Comparison of ENCODE assay signal across 8 cellular contexts in the genomic region with DNA sequence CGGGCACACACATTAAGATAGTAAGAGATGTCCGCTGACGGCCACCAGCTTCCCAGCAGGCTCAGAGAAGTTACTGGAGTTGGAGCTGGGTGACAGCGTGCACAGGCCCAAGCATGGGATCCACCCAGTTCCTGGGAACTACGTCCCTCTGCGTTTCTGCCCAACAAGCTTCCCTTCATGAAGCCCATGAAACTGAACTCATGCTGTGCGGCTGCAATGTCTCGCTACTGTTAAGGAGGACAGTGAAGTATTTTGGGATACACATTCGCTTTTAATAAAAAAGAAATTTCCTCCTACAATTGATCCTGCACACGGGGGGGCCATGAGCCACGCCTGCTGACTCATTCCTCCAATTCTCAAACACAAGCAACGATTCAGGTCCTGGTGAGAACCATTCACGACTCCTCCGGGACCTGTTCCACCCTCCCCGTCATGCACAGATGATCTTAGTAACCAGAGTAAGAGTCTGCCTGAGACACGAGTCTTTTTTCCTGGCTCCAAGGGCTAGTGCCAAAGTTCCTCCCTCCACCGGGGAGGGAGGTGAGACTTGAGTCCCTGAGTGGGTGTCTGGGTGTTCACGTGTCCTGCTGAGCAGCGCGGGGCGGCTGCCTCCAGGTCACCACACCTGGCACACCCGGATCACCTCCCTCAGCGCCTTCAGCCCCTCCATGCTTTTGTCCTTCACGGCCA. TPM values are rescaled to one million over a fixed set of nuclear protein-coding genes. Genes with fewer than 3 reads are reported as not detected.
A peak's percentile ranks its signal among the peaks of the same experiment; 100 is the strongest.
DNase-seq lines count a peak whose midpoint lies in the region; ATAC-seq and TF ChIP-seq lines count a peak whose summit lies in the region.

No MANE protein-coding gene starts in this region.

- H3K27me3 ChIP-seq in NT2/D1 (ENCODE audit: insufficient read depth, insufficient read length), result no peaks in the 10 kb centered on the region
- H3K27me3 ChIP-seq in esophagus squamous epithelium, result no peaks in the 10 kb centered on the region
- H3K27me3 ChIP-seq in upper lobe of right lung, result no peaks in the 10 kb centered on the region

- H3K4me1 ChIP-seq in NT2/D1 (ENCODE audit: insufficient read depth, insufficient read length) (peaks cover 21% of the 10 kb centered on the region), esophagus squamous epithelium (peaks cover 32 to 77% (median 47%) of the 10 kb centered on the region in 3 donors), upper lobe of right lung (peaks cover 24% of the 10 kb centered on the region)

- ATAC-seq in HG03439 (IDR thresholded peaks at IDR 0.05; ENCODE audit: unreplicated experiment) (no peak), upper lobe of right lung (no peak)

- intact Hi-C loops in esophagus squamous epithelium (cut with DNase I), result no loop called here
- intact Hi-C loops in upper lobe of right lung (cut with DNase I), result no loop called here

- peak overlapping the region; percentile 33 for H3K9ac ChIP-seq in NT2/D1 (ENCODE audit: insufficient read length, low read depth)

- TF ChIP-seq POLR2A in esophagus squamous epithelium (IDR thresholded peaks at IDR 0.05), result peak in 1 of 4 donors; percentile 19

- no peaks in the 10 kb centered on the region for H3K9me3 ChIP-seq in NT2/D1 (ENCODE audit: insufficient read depth, low read length)
- no peaks in the 10 kb centered on the region for H3K9me3 ChIP-seq in esophagus squamous epithelium
- no peaks in the 10 kb centered on the region for H3K9me3 ChIP-seq in upper lobe of right lung

- DNase-seq in EH (ENCODE audit: low read depth) (peak; percentile 20), NT2/D1 (ENCODE audit: low read depth, low spot score) (peak; percentile 39), esophagus squamous epithelium (lab: John Stamatoyannopoulos, UW) (no peak), skeletal muscle cell (ENCODE audit: low read depth) (peak; percentile 84), cerebellar cortex (ENCODE audit: low spot score) (no peak), upper lobe of right lung (no peak)
- no peak for DNase-seq in activated CD4-positive, alpha-beta T cell treated with anti-CD3 and anti-CD28 coated beads, Interleukin-2, amount 50 U/mL, for 1 hour

- TF ChIP-seq CTCF in esophagus squamous epithelium (IDR thresholded peaks at IDR 0.05) (no peak), upper lobe of right lung (IDR thresholded peaks at IDR 0.05) (no peak)

- H3K27ac ChIP-seq in esophagus squamous epithelium (peak overlapping the region; percentile 93 to 98 (median 97)), upper lobe of right lung (no peak overlapping the region)

- H3K4me3 ChIP-seq in NT2/D1 (ENCODE audit: insufficient read length, low read depth), result no peak overlapping the region
- H3K4me3 ChIP-seq in esophagus squamous epithelium, result peak overlapping the region in 3 of 4 donors; percentile 12 to 83 (median 83)
- no peak overlapping the region for H3K4me3 ChIP-seq in skeletal muscle cell (ENCODE audit: low read depth, low read length)
- no peak overlapping the region for H3K4me3 ChIP-seq in upper lobe of right lung

- H3K36me3 ChIP-seq in NT2/D1 (ENCODE audit: insufficient read depth, insufficient read length, low read length) (peaks cover 42% of the 10 kb centered on the region), esophagus squamous epithelium (peaks cover 0 to 27% (median 0%) of the 10 kb centered on the region in 3 donors), upper lobe of right lung (peaks cover 11% of the 10 kb centered on the region)

- WGBS in esophagus squamous epithelium, 2 donors, result 38 to 53% methylated on average over 14 to 16 of the region's 24 CpGs

RNA-seq across cellular contexts. Expression of a gene that starts 2.6 kb away (rescaled TPM):
- total RNA-seq in esophagus squamous epithelium, result 10 to 100 TPM; 44.5 to 63.6 (median 47.4) TPM
- total RNA-seq in upper lobe of right lung, result 20.3 TPM

RNA-seq across cellular contexts. Expression of a gene that starts 11.2 kb away (rescaled TPM):
- total RNA-seq in esophagus squamous epithelium, result 100 to 1,000 TPM in 2 of 4 donors, 10 to 100 TPM in 2; 56.7 to 204 (median 98.9) TPM
- total RNA-seq in upper lobe of right lung, result 4.4 TPM

RNA-seq across cellular contexts. Expression of a gene that starts 36.7 kb away (rescaled TPM):
- total RNA-seq in esophagus squamous epithelium, result 10 to 100 TPM; 11.3 to 26.9 (median 18.9) TPM
- 64.8 TPM for total RNA-seq in upper lobe of right lung

Comparison
In these comparisons a context has a peak if more than half of its experiments do, and no peak if none do; other contexts are left out.
1. DNase-seq: peak in EH (single experiment), NT2/D1 (single experiment) and skeletal muscle cell (single experiment); none in esophagus squamous epithelium (single experiment), cerebellar cortex (single experiment), upper lobe of right lung (single experiment) and activated CD4-positive, alpha-beta T cell treated with anti-CD3 and anti-CD28 coated beads, Interleukin-2, amount 50 U/mL, for 1 hour (single experiment).
2. H3K4me3 ChIP-seq: peak in esophagus squamous epithelium (3 of 4); none in NT2/D1 (single experiment), skeletal muscle cell (single experiment) and upper lobe of right lung (single experiment).
3. RNA of a gene that starts 11.2 kb away (total RNA-seq): 56.7 to 204 TPM in esophagus squamous epithelium; 4.4 TPM in upper lobe of right lung (single experiment); every median in the first group is over 10 times any median in the second.